Comparison of ENCODE assay signal across 1 cellular context in the genomic region with DNA sequence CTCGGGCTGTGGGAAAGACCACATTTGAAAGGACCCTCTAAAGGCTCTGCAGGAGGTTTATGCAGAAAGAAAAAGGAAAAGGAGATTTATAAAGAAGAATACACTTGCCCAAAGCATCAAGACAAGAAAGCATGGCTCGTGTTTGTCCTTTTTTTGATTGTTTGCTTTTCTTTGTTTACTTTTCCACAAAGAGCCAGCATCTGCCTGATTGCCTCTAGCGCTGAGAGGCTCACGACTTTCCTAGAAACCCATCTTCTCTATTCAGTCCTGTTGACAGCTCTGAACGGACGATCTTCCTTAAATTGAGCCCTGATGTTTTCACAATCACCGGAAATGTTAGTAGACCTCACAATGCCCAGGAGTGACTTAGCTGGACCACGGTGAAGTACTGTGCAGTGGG.
TF ChIP-seq lines count a peak whose summit lies in the region.

No MANE protein-coding gene starts in this region.

TF ChIP-seq in HepG2, 621 proteins besides CTCF, POLR2A, EP300 and RAD21 (continued from another document and continues in another):
- no peak for TF ChIP-seq HNF1A (IDR thresholded peaks at IDR 0.05; ENCODE audit: low read depth)
- no peak for TF ChIP-seq HNF1A (CRISPR knock-in tag; IDR thresholded peaks at IDR 0.05; ENCODE audit: borderline replicate concordance)
- TF ChIP-seq LBX2 (CRISPR knock-in tag; IDR thresholded peaks at IDR 0.05; ENCODE audit: borderline replicate concordance), result no peak
- TF ChIP-seq MED13 (CRISPR knock-in tag; IDR thresholded peaks at IDR 0.05), result no peak
- peak; percentile 61; the same call in 1 of the 2 replicates for TF ChIP-seq ARID5B (CRISPR knock-in tag; IDR thresholded peaks at IDR 0.05)
- TF ChIP-seq PREB (CRISPR knock-in tag; IDR thresholded peaks at IDR 0.05), result no peak
- TF ChIP-seq TFE3 (CRISPR knock-in tag; IDR thresholded peaks at IDR 0.05), result no peak
- TF ChIP-seq, protein P1, sequence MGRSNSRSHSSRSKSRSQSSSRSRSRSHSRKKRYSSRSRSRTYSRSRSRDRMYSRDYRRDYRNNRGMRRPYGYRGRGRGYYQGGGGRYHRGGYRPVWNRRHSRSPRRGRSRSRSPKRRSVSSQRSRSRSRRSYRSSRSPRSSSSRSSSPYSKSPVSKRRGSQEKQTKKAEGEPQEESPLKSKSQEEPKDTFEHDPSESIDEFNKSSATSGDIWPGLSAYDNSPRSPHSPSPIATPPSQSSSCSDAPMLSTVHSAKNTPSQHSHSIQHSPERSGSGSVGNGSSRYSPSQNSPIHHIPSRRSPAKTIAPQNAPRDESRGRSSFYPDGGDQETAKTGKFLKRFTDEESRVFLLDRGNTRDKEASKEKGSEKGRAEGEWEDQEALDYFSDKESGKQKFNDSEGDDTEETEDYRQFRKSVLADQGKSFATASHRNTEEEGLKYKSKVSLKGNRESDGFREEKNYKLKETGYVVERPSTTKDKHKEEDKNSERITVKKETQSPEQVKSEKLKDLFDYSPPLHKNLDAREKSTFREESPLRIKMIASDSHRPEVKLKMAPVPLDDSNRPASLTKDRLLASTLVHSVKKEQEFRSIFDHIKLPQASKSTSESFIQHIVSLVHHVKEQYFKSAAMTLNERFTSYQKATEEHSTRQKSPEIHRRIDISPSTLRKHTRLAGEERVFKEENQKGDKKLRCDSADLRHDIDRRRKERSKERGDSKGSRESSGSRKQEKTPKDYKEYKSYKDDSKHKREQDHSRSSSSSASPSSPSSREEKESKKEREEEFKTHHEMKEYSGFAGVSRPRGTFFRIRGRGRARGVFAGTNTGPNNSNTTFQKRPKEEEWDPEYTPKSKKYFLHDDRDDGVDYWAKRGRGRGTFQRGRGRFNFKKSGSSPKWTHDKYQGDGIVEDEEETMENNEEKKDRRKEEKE (IDR thresholded peaks at IDR 0.05), result no peak
- no peak for TF ChIP-seq KAT7 (CRISPR knock-in tag; IDR thresholded peaks at IDR 0.05; ENCODE audit: borderline replicate concordance)
- no peak for TF ChIP-seq MEIS2 (CRISPR knock-in tag; IDR thresholded peaks at IDR 0.05)
- no peak for TF ChIP-seq ZNF121 (CRISPR knock-in tag; IDR thresholded peaks at IDR 0.05)
- TF ChIP-seq NFIC (IDR thresholded peaks at IDR 0.05; ENCODE audit: low read length), result no peak
- TF ChIP-seq, protein P2, sequence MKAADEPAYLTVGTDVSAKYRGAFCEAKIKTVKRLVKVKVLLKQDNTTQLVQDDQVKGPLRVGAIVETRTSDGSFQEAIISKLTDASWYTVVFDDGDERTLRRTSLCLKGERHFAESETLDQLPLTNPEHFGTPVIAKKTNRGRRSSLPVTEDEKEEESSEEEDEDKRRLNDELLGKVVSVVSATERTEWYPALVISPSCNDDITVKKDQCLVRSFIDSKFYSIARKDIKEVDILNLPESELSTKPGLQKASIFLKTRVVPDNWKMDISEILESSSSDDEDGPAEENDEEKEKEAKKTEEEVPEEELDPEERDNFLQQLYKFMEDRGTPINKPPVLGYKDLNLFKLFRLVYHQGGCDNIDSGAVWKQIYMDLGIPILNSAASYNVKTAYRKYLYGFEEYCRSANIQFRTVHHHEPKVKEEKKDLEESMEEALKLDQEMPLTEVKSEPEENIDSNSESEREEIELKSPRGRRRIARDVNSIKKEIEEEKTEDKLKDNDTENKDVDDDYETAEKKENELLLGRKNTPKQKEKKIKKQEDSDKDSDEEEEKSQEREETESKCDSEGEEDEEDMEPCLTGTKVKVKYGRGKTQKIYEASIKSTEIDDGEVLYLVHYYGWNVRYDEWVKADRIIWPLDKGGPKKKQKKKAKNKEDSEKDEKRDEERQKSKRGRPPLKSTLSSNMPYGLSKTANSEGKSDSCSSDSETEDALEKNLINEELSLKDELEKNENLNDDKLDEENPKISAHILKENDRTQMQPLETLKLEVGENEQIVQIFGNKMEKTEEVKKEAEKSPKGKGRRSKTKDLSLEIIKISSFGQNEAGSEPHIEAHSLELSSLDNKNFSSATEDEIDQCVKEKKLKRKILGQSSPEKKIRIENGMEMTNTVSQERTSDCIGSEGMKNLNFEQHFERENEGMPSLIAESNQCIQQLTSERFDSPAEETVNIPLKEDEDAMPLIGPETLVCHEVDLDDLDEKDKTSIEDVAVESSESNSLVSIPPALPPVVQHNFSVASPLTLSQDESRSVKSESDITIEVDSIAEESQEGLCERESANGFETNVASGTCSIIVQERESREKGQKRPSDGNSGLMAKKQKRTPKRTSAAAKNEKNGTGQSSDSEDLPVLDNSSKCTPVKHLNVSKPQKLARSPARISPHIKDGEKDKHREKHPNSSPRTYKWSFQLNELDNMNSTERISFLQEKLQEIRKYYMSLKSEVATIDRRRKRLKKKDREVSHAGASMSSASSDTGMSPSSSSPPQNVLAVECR (CRISPR knock-in tag; IDR thresholded peaks at IDR 0.05; ENCODE audit: borderline replicate concordance), result no peak
- TF ChIP-seq ASH2L (IDR thresholded peaks at IDR 0.05; ENCODE audit: insufficient read length, low read depth, low read length), result no peak
- TF ChIP-seq ZFY (CRISPR knock-in tag; IDR thresholded peaks at IDR 0.05), result no peak
- no peak for TF ChIP-seq YEATS2 (CRISPR knock-in tag; IDR thresholded peaks at IDR 0.05; ENCODE audit: borderline replicate concordance)
- TF ChIP-seq HDAC2 (CRISPR knock-in tag; IDR thresholded peaks at IDR 0.05), result no peak
- TF ChIP-seq FOXK1 (CRISPR knock-in tag; IDR thresholded peaks at IDR 0.05; ENCODE audit: borderline replicate concordance, low read depth), result peak; percentile 73; the same call in 1 of the 2 replicates
- TF ChIP-seq ZGPAT (CRISPR knock-in tag; IDR thresholded peaks at IDR 0.05), result peak; percentile 39; the same call in 1 of the 2 replicates
- no peak for TF ChIP-seq YEATS4 (CRISPR knock-in tag; IDR thresholded peaks at IDR 0.05; ENCODE audit: borderline replicate concordance)
- TF ChIP-seq, protein P3, sequence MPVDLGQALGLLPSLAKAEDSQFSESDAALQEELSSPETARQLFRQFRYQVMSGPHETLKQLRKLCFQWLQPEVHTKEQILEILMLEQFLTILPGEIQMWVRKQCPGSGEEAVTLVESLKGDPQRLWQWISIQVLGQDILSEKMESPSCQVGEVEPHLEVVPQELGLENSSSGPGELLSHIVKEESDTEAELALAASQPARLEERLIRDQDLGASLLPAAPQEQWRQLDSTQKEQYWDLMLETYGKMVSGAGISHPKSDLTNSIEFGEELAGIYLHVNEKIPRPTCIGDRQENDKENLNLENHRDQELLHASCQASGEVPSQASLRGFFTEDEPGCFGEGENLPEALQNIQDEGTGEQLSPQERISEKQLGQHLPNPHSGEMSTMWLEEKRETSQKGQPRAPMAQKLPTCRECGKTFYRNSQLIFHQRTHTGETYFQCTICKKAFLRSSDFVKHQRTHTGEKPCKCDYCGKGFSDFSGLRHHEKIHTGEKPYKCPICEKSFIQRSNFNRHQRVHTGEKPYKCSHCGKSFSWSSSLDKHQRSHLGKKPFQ (CRISPR knock-in tag; IDR thresholded peaks at IDR 0.05; ENCODE audit: insufficient replicate concordance), result no peak
- no peak for TF ChIP-seq SRSF4 (IDR thresholded peaks at IDR 0.05; ENCODE audit: low read depth, low read length, poor library complexity, severe bottlenecking)
- TF ChIP-seq RFX1 (IDR thresholded peaks at IDR 0.05), result no peak
- TF ChIP-seq ZFP36 (IDR thresholded peaks at IDR 0.05; ENCODE audit: borderline replicate concordance, low read depth, low read length, partially characterized antibody), result no peak
- TF ChIP-seq, protein P4, sequence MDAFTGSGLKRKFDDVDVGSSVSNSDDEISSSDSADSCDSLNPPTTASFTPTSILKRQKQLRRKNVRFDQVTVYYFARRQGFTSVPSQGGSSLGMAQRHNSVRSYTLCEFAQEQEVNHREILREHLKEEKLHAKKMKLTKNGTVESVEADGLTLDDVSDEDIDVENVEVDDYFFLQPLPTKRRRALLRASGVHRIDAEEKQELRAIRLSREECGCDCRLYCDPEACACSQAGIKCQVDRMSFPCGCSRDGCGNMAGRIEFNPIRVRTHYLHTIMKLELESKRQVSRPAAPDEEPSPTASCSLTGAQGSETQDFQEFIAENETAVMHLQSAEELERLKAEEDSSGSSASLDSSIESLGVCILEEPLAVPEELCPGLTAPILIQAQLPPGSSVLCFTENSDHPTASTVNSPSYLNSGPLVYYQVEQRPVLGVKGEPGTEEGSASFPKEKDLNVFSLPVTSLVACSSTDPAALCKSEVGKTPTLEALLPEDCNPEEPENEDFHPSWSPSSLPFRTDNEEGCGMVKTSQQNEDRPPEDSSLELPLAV (CRISPR knock-in tag; conservative IDR thresholded peaks at IDR 0.05; ENCODE audit: low read depth), result no peak
- TF ChIP-seq ARHGAP35 (CRISPR knock-in tag; IDR thresholded peaks at IDR 0.05; ENCODE audit: borderline replicate concordance), result no peak
- 0 out of 2 replicates have a peak, but pooled peaks have one; percentile 42 for TF ChIP-seq GATAD2A (CRISPR knock-in tag; IDR thresholded peaks at IDR 0.05)
